Comparison of ENCODE assay signal across 16 cellular contexts in the genomic region with DNA sequence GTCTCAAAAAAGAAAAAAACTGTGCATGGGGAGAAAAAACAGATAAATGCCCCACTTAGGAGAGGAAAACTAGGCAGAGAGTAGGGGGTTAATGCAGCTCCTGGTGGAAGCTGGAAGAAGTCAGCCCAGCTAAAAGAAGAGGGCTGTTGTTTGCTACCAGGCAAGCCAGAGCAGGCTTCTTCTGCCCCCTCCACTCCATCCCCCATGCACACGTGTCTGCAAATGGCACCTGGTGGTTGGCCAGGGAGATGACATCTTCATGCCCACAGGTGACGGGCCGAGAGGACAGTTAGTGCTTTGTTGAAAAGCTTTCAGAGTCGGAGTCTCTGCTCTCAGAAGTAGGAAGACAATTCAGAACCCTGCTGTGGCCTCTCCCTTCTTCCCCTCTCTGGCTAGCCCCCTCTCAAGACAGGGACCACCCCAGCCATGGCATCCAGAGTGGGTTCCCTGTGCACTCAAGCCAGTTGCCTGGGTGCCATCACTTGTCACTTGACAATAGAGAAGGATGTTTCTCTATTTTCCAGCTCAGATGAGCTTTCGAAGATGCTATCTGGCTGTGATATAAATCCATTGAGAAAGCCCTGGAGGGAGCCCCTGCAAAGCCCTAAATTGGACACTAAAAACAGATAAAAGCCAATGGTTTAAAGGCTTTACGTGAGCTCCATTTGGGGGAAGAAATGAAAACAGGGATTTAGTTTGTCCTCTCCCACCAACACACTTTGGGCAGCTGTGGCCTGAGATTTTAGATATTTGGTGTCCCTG.
DNase-seq lines count a peak whose midpoint lies in the region; ATAC-seq and TF ChIP-seq lines count a peak whose summit lies in the region.
"Had no signal": no experiment of that assay in that cellular context is flagged by ENCODE, and none has a peak within 500 bp of the region (broad histone marks: within the 10 kb centered on the region; RNA-seq: fewer than 3 reads in every experiment).

No MANE protein-coding gene starts in this region.

- H3K4me3 ChIP-seq in dorsolateral prefrontal cortex, result no peak overlapping the region
- H3K4me3 ChIP-seq: BLaER1, GM23248 had no signal

- peak in 7 of 56 donors; percentile 10 to 32 (median 19) for TF ChIP-seq CTCF in dorsolateral prefrontal cortex (IDR thresholded peaks at IDR 0.05 in 54 of 56, conservative IDR thresholded peaks at IDR 0.05 in 2 of 56; ENCODE audit: low read depth in 1 of 56, partially characterized antibody in 56 of 56)
- no peak for TF ChIP-seq CTCF in activated CD8-positive, alpha-beta T cell treated with anti-CD3 and anti-CD28 coated beads for 36 hours (IDR thresholded peaks at IDR 0.05)

- DNase-seq in DMS53 (lab: John Stamatoyannopoulos, UW) (peak; percentile 22), DMS53 treated with DMSO at 0.1 percent for 48 hours (lab: John Stamatoyannopoulos, UW; ENCODE audit: unreplicated experiment) (no peak), NCI-H1105 treated with DMSO at 0.1 percent for 48 hours (lab: John Stamatoyannopoulos, UW) (peak; percentile 34), dorsolateral prefrontal cortex (peak in 1 of 10 donors; percentile 27), pons (ENCODE audit: low spot score) (peak; percentile 78), left ventricle myocardium superior (no peak)
- no peak for DNase-seq in activated CD8-positive, alpha-beta T cell treated with anti-CD3 and anti-CD28 coated beads for 36 hours
- DNase-seq in stimulated activated CD4-positive, alpha-beta T cell treated with anti-CD3 and anti-CD28 coated beads, Interleukin-1b, Interleukin-23, amount 100 ng/mL, for 48 hours, result no peak
- DNase-seq: CD8-positive, alpha-beta memory T cell; DMS 273 treated with DMSO at 0.1 percent for 48 hours; GM23248; NCI-H1694 treated with DMSO at 0.1 percent for 48 hours; NCI-H2171 treated with DMSO at 0.1 percent for 48 hours; PC-3 had no signal

- ATAC-seq in activated CD8-positive, alpha-beta T cell treated with anti-CD3 and anti-CD28 coated beads for 36 hours, result no peak
- no peak for ATAC-seq in left ventricle myocardium superior
- ATAC-seq: PC-3 had no signal

- H3K27me3 ChIP-seq in dorsolateral prefrontal cortex, result no peaks in the 10 kb centered on the region
- H3K27me3 ChIP-seq: BLaER1 had no signal

- H3K4me3 Mint-ChIP-seq in activated CD8-positive, alpha-beta T cell treated with anti-CD3 and anti-CD28 coated beads for 36 hours, result no peak overlapping the region
- H3K4me3 Mint-ChIP-seq: CD8-positive, alpha-beta memory T cell had no signal

- H3K9me3 Mint-ChIP-seq in activated CD8-positive, alpha-beta T cell treated with anti-CD3 and anti-CD28 coated beads for 36 hours, result no peaks in the 10 kb centered on the region
- H3K9me3 Mint-ChIP-seq: CD8-positive, alpha-beta memory T cell had no signal

- CTCF ChIA-PET in activated CD8-positive, alpha-beta T cell treated with anti-CD3 and anti-CD28 coated beads for 36 hours (lab: Charles Lee), result no interaction called here

- no peaks in the 10 kb centered on the region for H3K36me3 Mint-ChIP-seq in activated CD8-positive, alpha-beta T cell treated with anti-CD3 and anti-CD28 coated beads for 36 hours (ENCODE audit: low read depth)

- H3K27ac ChIP-seq in dorsolateral prefrontal cortex, result peak overlapping the region in 51 of 59 donors; percentile 1 to 96 (median 65)
- H3K27ac ChIP-seq: 22Rv1, BLaER1, GM23248 had no signal

- intact Hi-C loops in dorsolateral prefrontal cortex (cut with DNase I) (no loop called here), left ventricle myocardium superior (cut with micrococcal nuclease) (no loop called here)
- intact Hi-C loops in activated CD8-positive, alpha-beta T cell treated with anti-CD3 and anti-CD28 coated beads for 36 hours (cut with micrococcal nuclease), result no loop called here

- POLR2A ChIA-PET in activated CD8-positive, alpha-beta T cell treated with anti-CD3 and anti-CD28 coated beads for 36 hours (lab: Charles Lee), result no interaction called here

- H3K27ac Mint-ChIP-seq in activated CD8-positive, alpha-beta T cell treated with anti-CD3 and anti-CD28 coated beads for 36 hours, result no peak overlapping the region
- H3K27ac Mint-ChIP-seq: CD8-positive, alpha-beta memory T cell had no signal

- H3K27me3 Mint-ChIP-seq in activated CD8-positive, alpha-beta T cell treated with anti-CD3 and anti-CD28 coated beads for 36 hours, result peaks cover 2% of the 10 kb centered on the region

- H3K4me1 Mint-ChIP-seq in activated CD8-positive, alpha-beta T cell treated with anti-CD3 and anti-CD28 coated beads for 36 hours (ENCODE audit: low read depth), result no peaks in the 10 kb centered on the region
- H3K4me1 Mint-ChIP-seq: CD8-positive, alpha-beta memory T cell had no signal

Comparison
In these comparisons a context has a peak if more than half of its experiments do, and no peak if none do; other contexts are left out.
1. DNase-seq: peak in DMS53 (single experiment), NCI-H1105 treated with DMSO at 0.1 percent for 48 hours (single experiment) and pons (single experiment); none in DMS53 treated with DMSO at 0.1 percent for 48 hours (single experiment), activated CD8-positive, alpha-beta T cell treated with anti-CD3 and anti-CD28 coated beads for 36 hours (single experiment), stimulated activated CD4-positive, alpha-beta T cell treated with anti-CD3 and anti-CD28 coated beads, Interleukin-1b, Interleukin-23, amount 100 ng/mL, for 48 hours (single experiment) and left ventricle myocardium superior (single experiment).